ENCODE assay signal across 1 cellular context in the genomic region with DNA sequence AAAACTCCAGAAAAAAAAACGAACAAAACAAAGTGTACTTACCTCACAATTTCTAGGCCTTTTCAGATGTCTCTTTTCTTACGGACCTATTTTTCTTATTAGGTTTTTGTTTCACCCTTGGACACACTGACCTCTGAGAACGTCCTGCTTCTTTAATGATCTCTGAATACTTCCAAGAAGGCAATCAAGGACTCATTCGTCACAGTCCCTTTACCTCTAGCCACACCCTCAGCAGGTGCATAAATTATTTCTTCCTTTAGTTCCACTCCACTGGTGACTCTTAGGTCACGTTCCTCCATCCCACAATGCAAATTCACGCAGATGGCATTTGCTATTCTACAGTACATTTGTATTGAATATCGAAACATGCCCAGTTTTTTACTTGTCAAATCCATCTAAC.
TF ChIP-seq lines count a peak whose summit lies in the region.

No MANE protein-coding gene starts in this region.

TF ChIP-seq in H1, 55 proteins besides CTCF, POLR2A, EP300 and RAD21:
- TF ChIP-seq, protein P1, sequence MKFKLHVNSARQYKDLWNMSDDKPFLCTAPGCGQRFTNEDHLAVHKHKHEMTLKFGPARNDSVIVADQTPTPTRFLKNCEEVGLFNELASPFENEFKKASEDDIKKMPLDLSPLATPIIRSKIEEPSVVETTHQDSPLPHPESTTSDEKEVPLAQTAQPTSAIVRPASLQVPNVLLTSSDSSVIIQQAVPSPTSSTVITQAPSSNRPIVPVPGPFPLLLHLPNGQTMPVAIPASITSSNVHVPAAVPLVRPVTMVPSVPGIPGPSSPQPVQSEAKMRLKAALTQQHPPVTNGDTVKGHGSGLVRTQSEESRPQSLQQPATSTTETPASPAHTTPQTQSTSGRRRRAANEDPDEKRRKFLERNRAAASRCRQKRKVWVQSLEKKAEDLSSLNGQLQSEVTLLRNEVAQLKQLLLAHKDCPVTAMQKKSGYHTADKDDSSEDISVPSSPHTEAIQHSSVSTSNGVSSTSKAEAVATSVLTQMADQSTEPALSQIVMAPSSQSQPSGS (IDR thresholded peaks at IDR 0.05; ENCODE audit: low read length), result no peak
- no peak for TF ChIP-seq SIN3A (conservative IDR thresholded peaks at IDR 0.05 in 1 of 2, IDR thresholded peaks at IDR 0.05 in 1 of 2; ENCODE audit: low read depth in 1 of 2, low read length in 2 of 2)
